Comparison of ENCODE assay signal across 8 cellular contexts in the genomic region with DNA sequence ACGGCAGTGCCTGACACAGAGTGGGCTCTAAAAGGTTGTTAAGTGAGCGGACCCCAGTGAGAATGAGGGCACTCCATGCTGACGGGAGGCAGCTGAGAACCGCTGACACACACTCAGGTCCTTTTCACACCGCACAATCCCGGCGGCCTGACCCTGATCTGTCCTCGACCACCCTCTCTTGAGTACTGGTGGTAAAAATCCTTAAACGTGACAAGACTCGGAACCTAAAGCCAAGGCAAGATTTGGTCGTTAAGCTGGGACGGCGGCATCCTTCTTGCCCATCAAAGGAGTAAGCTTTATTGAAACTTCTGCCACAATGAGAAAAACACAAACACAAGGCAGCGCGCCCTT. TPM values are rescaled to one million over a fixed set of nuclear protein-coding genes. Genes with fewer than 3 reads are reported as not detected.
A peak's percentile ranks its signal among the peaks of the same experiment; 100 is the strongest.
DNase-seq lines count a peak whose midpoint lies in the region; ATAC-seq lines count a peak whose summit lies in the region.

No MANE protein-coding gene starts in this region.

- in situ Hi-C loops in SK-MEL-5 (cut with HindIII; ENCODE audit: low pct_unique_long_range_greater_than_20kb, low sequenced_read_pairs), result no loop called here

- no peaks in the 10 kb centered on the region for H3K27me3 ChIP-seq in muscle layer of duodenum (ENCODE audit: low read depth, low read length)

- peak; percentile 12 for ATAC-seq in HG03025 (IDR thresholded peaks at IDR 0.05; ENCODE audit: low FRiP score, unreplicated experiment)
- no peak for ATAC-seq in HG03469 (IDR thresholded peaks at IDR 0.05; ENCODE audit: unreplicated experiment)

- peak overlapping the region; percentile 69 for H3K27ac ChIP-seq in epithelial cell of prostate
- H3K27ac ChIP-seq in muscle layer of duodenum (ENCODE audit: low read length), result peak overlapping the region; percentile 53

- peak overlapping the region; percentile 94 to 97 for H3K4me3 ChIP-seq in muscle layer of duodenum (ENCODE audit: low read depth in 1 of 2, low read length in 2 of 2)

- peak; percentile 23 for DNase-seq in stimulated activated CD4-positive, alpha-beta T cell treated with anti-CD3 and anti-CD28 coated beads, Interleukin-4, amount 100 ng/mL, for 24 hours
- DNase-seq in stimulated activated CD4-positive, alpha-beta T cell treated with anti-CD3 and anti-CD28 coated beads, Interleukin-12 subunit alpha, Interleukin-12 subunit beta, amount 100 ng/mL, for 4 hours, result no peak
- peak; percentile 1 for DNase-seq in SK-MEL-5 (ENCODE audit: low read depth, low spot score)
- DNase-seq in epithelial cell of prostate (ENCODE audit: low read depth, low spot score), result no peak
- DNase-seq in NCI-H774 (lab: John Stamatoyannopoulos, UW), result no peak

- peaks cover 6 to 15% of the 10 kb centered on the region in 2 donors for H3K4me1 ChIP-seq in muscle layer of duodenum (ENCODE audit: control insufficient read depth in 1 of 2, insufficient read depth in 2 of 2, low read length in 2 of 2)

- peaks cover 27 to 29% of the 10 kb centered on the region in 2 donors for H3K36me3 ChIP-seq in muscle layer of duodenum (ENCODE audit: control insufficient read depth in 1 of 2, insufficient read depth in 2 of 2, low read length in 2 of 2)

- H3K9me3 ChIP-seq in muscle layer of duodenum (ENCODE audit: control insufficient read depth in 1 of 2, low read length in 2 of 2), result no peaks in the 10 kb centered on the region

RNA-seq across cellular contexts. Expression of a gene that starts 0.6 kb away (rescaled TPM):
- total RNA-seq in SK-MEL-5 (2014; rRNA removed; shearing (Covaris generic)), result 34.4 and 34.9 TPM in 2 replicates
- polyA plus RNA-seq in SK-MEL-5 (2015; cell fraction: cytosol; rRNA removed), result 19.6 and 22.9 TPM in 2 replicates
- 225 and 229 TPM in 2 replicates for polyA plus RNA-seq in SK-MEL-5 (2015; cell fraction: nucleus; rRNA removed)

Comparison
In these comparisons a context has a peak if more than half of its experiments do, and no peak if none do; other contexts are left out.
1. DNase-seq: peak in stimulated activated CD4-positive, alpha-beta T cell treated with anti-CD3 and anti-CD28 coated beads, Interleukin-4, amount 100 ng/mL, for 24 hours (single experiment) and SK-MEL-5 (single experiment); none in stimulated activated CD4-positive, alpha-beta T cell treated with anti-CD3 and anti-CD28 coated beads, Interleukin-12 subunit alpha, Interleukin-12 subunit beta, amount 100 ng/mL, for 4 hours (single experiment), epithelial cell of prostate (single experiment) and NCI-H774 (single experiment).